In genomic region chr21:41950941-41951408, GRCh38 we compare ENCODE assay signal across 21 cellular contexts. TPM values are rescaled to one million over a fixed set of nuclear protein-coding genes. Genes with fewer than 3 reads are reported as not detected.
DNase-seq lines count a peak whose midpoint lies in the region; ATAC-seq, FAIRE-seq and TF ChIP-seq lines count a peak whose summit lies in the region.
"Had no signal": no experiment of that assay in that cellular context is flagged by ENCODE, and none has a peak within 500 bp of the region (broad histone marks: within the 10 kb centered on the region; RNA-seq: fewer than 3 reads in every experiment).

No MANE protein-coding gene starts in this region.

- H3K4me1 ChIP-seq in mammary epithelial cell (ENCODE audit: insufficient read depth, low read length) (peaks cover 37% of the 10 kb centered on the region), breast epithelium (peaks cover 0 to 9% of the 10 kb centered on the region in 2 donors), adrenal gland (replicated peaks in 1 of 2) (peaks cover 64 to 70% of the 10 kb centered on the region in 2 donors), kidney (ENCODE audit: control insufficient read depth in 1 of 2, insufficient read depth in 1 of 2, low read depth in 1 of 2, low read length in 2 of 2) (peaks cover 0 to 17% of the 10 kb centered on the region in 2 donors), subcutaneous abdominal adipose tissue (ENCODE audit: control insufficient read depth in 5 of 5, insufficient read depth in 5 of 5, low read length in 5 of 5) (peaks cover 16 to 78% (median 71%) of the 10 kb centered on the region in 5 donors)

- BruUV-seq in mammary epithelial cell (replicated peaks; lab: Mats Ljungman, UMichigan) = no TSS peak

- FAIRE-seq in kidney (lab: Jason Lieb, UNC) = no peak
- FAIRE-seq: colon, keratinocyte had no signal

- no peak overlapping the region for H3K9ac ChIP-seq in mammary epithelial cell (ENCODE audit: insufficient read depth, low read length)
- no peak overlapping the region for H3K9ac ChIP-seq in kidney (ENCODE audit: low read length in 2 of 2)
- H3K9ac ChIP-seq in subcutaneous abdominal adipose tissue (ENCODE audit: low read length in 5 of 5) = peak overlapping the region in 3 of 5 donors; percentile 2 to 41 (median 38)

- no peak for ATAC-seq in GM21528 (IDR thresholded peaks at IDR 0.05; ENCODE audit: low FRiP score, unreplicated experiment)
- ATAC-seq: heart left ventricle; natural killer cell treated with Interleukin-12 subunit alpha and Interleukin-12 subunit beta and Interleukin-15 and Interleukin-18, amount 100 ng/mL, for 72 hours had no signal

- H3K27me3 ChIP-seq in mammary epithelial cell (ENCODE audit: insufficient read depth, low read length) (no peaks in the 10 kb centered on the region), breast epithelium (no peaks in the 10 kb centered on the region), adrenal gland (no peaks in the 10 kb centered on the region), subcutaneous abdominal adipose tissue (ENCODE audit: control insufficient read depth in 5 of 5, insufficient read depth in 4 of 5, low read length in 5 of 5) (no peaks in the 10 kb centered on the region)
- H3K27me3 ChIP-seq: heart left ventricle had no signal

- dilution Hi-C loops in mammary epithelial cell (cut with HindIII; ENCODE audit: low sequenced_read_pairs) = no loop called here

- H3K9me3 ChIP-seq in mammary epithelial cell (replicated peaks; ENCODE audit: insufficient read depth, low read length) = no peaks in the 10 kb centered on the region
- H3K9me3 ChIP-seq in breast epithelium = no peaks in the 10 kb centered on the region
- H3K9me3 ChIP-seq in adrenal gland (replicated peaks in 1 of 3) = no peaks in the 10 kb centered on the region
- no peaks in the 10 kb centered on the region for H3K9me3 ChIP-seq in kidney (ENCODE audit: control insufficient read depth in 1 of 2, low read length in 2 of 2)
- no peaks in the 10 kb centered on the region for H3K9me3 ChIP-seq in subcutaneous abdominal adipose tissue (ENCODE audit: control insufficient read depth in 5 of 5, low read length in 5 of 5)
- H3K9me3 ChIP-seq: heart left ventricle had no signal

- no peak overlapping the region for H2AFZ ChIP-seq in mammary epithelial cell (ENCODE audit: low read depth, low read length)

- H3K36me3 ChIP-seq in mammary epithelial cell (ENCODE audit: insufficient read depth, low read length) (peaks cover 4% of the 10 kb centered on the region), breast epithelium (no peaks in the 10 kb centered on the region), adrenal gland (replicated peaks in 1 of 2) (peaks cover 0 to 3% of the 10 kb centered on the region in 2 donors), kidney (ENCODE audit: control insufficient read depth in 1 of 2, insufficient read depth in 2 of 2, low read length in 2 of 2) (no peaks in the 10 kb centered on the region), subcutaneous abdominal adipose tissue (ENCODE audit: control insufficient read depth in 5 of 5, insufficient read depth in 5 of 5, low read length in 5 of 5) (peaks cover 0 to 5% (median 4%) of the 10 kb centered on the region in 5 donors)
- H3K36me3 ChIP-seq: heart left ventricle had no signal

- DNase-seq in mammary epithelial cell (no peak), breast epithelium (ENCODE audit: low spot score in 2 of 2) (no peak), adrenal gland (peak in 3 of 7 donors; percentile 47 to 61 (median 53)), kidney (peak; percentile 55), GM10266 (ENCODE audit: extremely low spot score) (no peak)
- no peak for DNase-seq in activated CD4-positive, alpha-beta T cell treated with anti-CD3 and anti-CD28 coated beads for 1 hour
- DNase-seq: 8988T; activated CD4-positive, alpha-beta memory T cell treated with anti-CD3 and anti-CD28 coated beads, Interleukin-2, amount 10 ng/mL, durations not matched to agents 7 days and 5 days; activated naive CD4-positive, alpha-beta T cell; Calu3; HCEC 1CT; heart left ventricle; KG1; MV-4-11; NCI-H187 treated with DMSO at 0.1 percent for 48 hours; stimulated activated CD4-positive, alpha-beta T cell treated with anti-CD3 and anti-CD28 coated beads, Interleukin-4, amount 100 ng/mL, for 4 hours had no signal

- TF ChIP-seq CTCF in mammary epithelial cell (conservative IDR thresholded peaks at IDR 0.05 in 1 of 2, IDR thresholded peaks at IDR 0.05 in 1 of 2; ENCODE audit: extremely low read depth in 1 of 2, insufficient read depth in 1 of 2, low read depth in 1 of 2, low read length in 2 of 2) (no peak), breast epithelium (IDR thresholded peaks at IDR 0.05) (no peak), adrenal gland (IDR thresholded peaks at IDR 0.05) (no peak), kidney (IDR thresholded peaks at IDR 0.05; ENCODE audit: borderline replicate concordance, extremely low read depth, insufficient read depth) (no peak), GM10266 (IDR thresholded peaks at IDR 0.05; ENCODE audit: control insufficient read depth, insufficient read depth, low read depth, missing control alignments) (no peak)

- H3K4me3 ChIP-seq in mammary epithelial cell (replicated peaks in 1 of 3; ENCODE audit: insufficient read depth in 1 of 3, low read depth in 2 of 3, low read length in 3 of 3) (no peak overlapping the region), breast epithelium (peak overlapping the region in 1 of 3 donors; percentile 7), adrenal gland (peak overlapping the region in 3 of 4 donors; percentile 51 to 89 (median 87)), kidney (ENCODE audit: low read length in 2 of 2) (no peak overlapping the region), subcutaneous abdominal adipose tissue (ENCODE audit: low read depth in 1 of 5, low read length in 5 of 5) (peak overlapping the region in 4 of 5 donors; percentile 78 to 94 (median 86))

- peak overlapping the region; percentile 93 for H3K4me2 ChIP-seq in mammary epithelial cell (ENCODE audit: insufficient read depth, low read depth, low read length)

- CTCF ChIA-PET in mammary epithelial cell (lab: Charles Lee; ENCODE audit: low non-redundant PET) = no interaction called here

- in situ Hi-C loops in mammary epithelial cell (cut with MboI; ENCODE audit: low sequenced_read_pairs in 2 of 2) = no loop called here

- peaks cover 74% of the 10 kb centered on the region for H3K79me2 ChIP-seq in mammary epithelial cell (ENCODE audit: insufficient read depth, low read length)

- intact Hi-C loops in mammary epithelial cell (cut with micrococcal nuclease) = no loop called here
- intact Hi-C loops in breast epithelium (cut with DNase I; ENCODE audit: low total_unique reads) = no loop called here
- intact Hi-C loops in adrenal gland (cut with DNase I) = loop anchor here in 1 of 2 donors (10.0 kb wide), 1 partner anchor 54 kb away; no protein-coding TSS in a partner anchor
- intact Hi-C loops in kidney (cut with DNase I) = no loop called here

- 93% methylated on average over 15 of the region's 15 CpGs for WGBS in mammary epithelial cell (ENCODE audit: low coverage, missing lambda C conversion rate)
- 39 to 52% (median 42%) methylated on average over 13 to 15 of the region's 15 CpGs for WGBS in adrenal gland, 4 donors

- H4K20me1 ChIP-seq in mammary epithelial cell (ENCODE audit: insufficient read depth, low read length) = no peaks in the 10 kb centered on the region

- TF ChIP-seq POLR2A in breast epithelium (IDR thresholded peaks at IDR 0.05) = no peak
- TF ChIP-seq POLR2A in adrenal gland (IDR thresholded peaks at IDR 0.05) = peak in 1 of 2 donors; percentile 21

- H3K27ac ChIP-seq in mammary epithelial cell (ENCODE audit: insufficient read depth, low read depth, low read length) (no peak overlapping the region), breast epithelium (no peak overlapping the region), adrenal gland (peak overlapping the region; percentile 81 to 97 (median 96)), kidney (ENCODE audit: low read depth in 2 of 2, low read length in 2 of 2) (no peak overlapping the region), subcutaneous abdominal adipose tissue (ENCODE audit: low read depth, low read length) (peak overlapping the region; percentile 83)
- H3K27ac ChIP-seq: heart left ventricle had no signal

RNA-seq across cellular contexts. Expression of gene C2CD2, which starts 2.8 kb away (rescaled TPM):
- total RNA-seq in mammary epithelial cell (10 to 100 TPM; 29.1 to 36.7 TPM), breast epithelium (10 to 100 TPM; 37.0 to 73.8 (median 41.6) TPM), adrenal gland (100 to 1,000 TPM; 233 to 439 (median 302) TPM), kidney (25.6 TPM)
- polyA plus RNA-seq in mammary epithelial cell (28.0 TPM), adrenal gland (100 to 1,000 TPM; 175 to 284 (median 180) TPM), kidney (ENCODE audit: insufficient read depth, low read depth, low replicate concordance) (7.6 TPM)
- 90.3 TPM for polyA minus RNA-seq in mammary epithelial cell

RNA-seq across cellular contexts. Expression of gene ZBTB21, which starts 59.2 kb away (rescaled TPM):
- total RNA-seq in mammary epithelial cell = 10 to 100 TPM; 16.3 to 22.4 TPM
- polyA plus RNA-seq in mammary epithelial cell = 6.7 TPM
- 11.0 TPM for polyA minus RNA-seq in mammary epithelial cell
- total RNA-seq in breast epithelium = 10 to 100 TPM; 15.2 to 18.1 (median 16.1) TPM
- total RNA-seq in adrenal gland = 10 to 100 TPM; 11.0 to 39.1 (median 22.5) TPM
- 10 to 100 TPM in 1 of 3 donors, 1 to 10 TPM in 2; 6.8 to 10.2 (median 7.6) TPM for polyA plus RNA-seq in adrenal gland
- 16.0 TPM for total RNA-seq in kidney
- 2.3 TPM for polyA plus RNA-seq in kidney (ENCODE audit: insufficient read depth, low read depth, low replicate concordance)

Comparison
In these comparisons a context has a peak if more than half of its experiments do, and no peak if none do; other contexts are left out.
1. H3K27ac ChIP-seq: peak in adrenal gland (5 of 5) and subcutaneous abdominal adipose tissue (single experiment); none in mammary epithelial cell (single experiment), breast epithelium (0 of 2) and kidney (0 of 2).
2. H3K4me3 ChIP-seq: peak in adrenal gland (3 of 4) and subcutaneous abdominal adipose tissue (4 of 5); none in mammary epithelial cell (0 of 3) and kidney (0 of 2).
3. H3K9ac ChIP-seq: peak in subcutaneous abdominal adipose tissue (3 of 5); none in mammary epithelial cell (single experiment) and kidney (0 of 2).